1 cellular context compared by ENCODE assay signal in the genomic region with DNA sequence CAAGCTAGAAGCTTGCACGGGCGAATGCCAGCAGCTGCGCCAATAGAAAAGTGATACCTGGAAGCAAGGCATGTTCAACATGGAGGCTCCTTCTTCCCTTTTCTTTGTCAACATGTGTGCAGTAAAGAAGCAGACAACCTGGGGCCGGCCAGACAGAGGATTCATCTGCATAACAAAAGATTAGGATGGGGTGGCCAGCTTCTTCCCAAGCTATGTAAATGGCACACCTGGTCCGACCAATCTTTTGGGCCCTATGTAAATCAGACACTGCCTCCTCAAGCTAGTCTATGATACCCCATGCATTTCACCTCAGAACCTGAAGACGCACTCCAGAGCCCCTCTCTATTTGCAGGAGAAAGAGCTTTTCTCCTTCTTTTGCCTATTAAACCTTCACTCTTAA.
TF ChIP-seq lines count a peak whose summit lies in the region.

No MANE protein-coding gene starts in this region.

TF ChIP-seq in GM23338, 12 proteins besides CTCF, POLR2A, EP300 and RAD21 (continued from another document):
- TF ChIP-seq, protein P1, sequence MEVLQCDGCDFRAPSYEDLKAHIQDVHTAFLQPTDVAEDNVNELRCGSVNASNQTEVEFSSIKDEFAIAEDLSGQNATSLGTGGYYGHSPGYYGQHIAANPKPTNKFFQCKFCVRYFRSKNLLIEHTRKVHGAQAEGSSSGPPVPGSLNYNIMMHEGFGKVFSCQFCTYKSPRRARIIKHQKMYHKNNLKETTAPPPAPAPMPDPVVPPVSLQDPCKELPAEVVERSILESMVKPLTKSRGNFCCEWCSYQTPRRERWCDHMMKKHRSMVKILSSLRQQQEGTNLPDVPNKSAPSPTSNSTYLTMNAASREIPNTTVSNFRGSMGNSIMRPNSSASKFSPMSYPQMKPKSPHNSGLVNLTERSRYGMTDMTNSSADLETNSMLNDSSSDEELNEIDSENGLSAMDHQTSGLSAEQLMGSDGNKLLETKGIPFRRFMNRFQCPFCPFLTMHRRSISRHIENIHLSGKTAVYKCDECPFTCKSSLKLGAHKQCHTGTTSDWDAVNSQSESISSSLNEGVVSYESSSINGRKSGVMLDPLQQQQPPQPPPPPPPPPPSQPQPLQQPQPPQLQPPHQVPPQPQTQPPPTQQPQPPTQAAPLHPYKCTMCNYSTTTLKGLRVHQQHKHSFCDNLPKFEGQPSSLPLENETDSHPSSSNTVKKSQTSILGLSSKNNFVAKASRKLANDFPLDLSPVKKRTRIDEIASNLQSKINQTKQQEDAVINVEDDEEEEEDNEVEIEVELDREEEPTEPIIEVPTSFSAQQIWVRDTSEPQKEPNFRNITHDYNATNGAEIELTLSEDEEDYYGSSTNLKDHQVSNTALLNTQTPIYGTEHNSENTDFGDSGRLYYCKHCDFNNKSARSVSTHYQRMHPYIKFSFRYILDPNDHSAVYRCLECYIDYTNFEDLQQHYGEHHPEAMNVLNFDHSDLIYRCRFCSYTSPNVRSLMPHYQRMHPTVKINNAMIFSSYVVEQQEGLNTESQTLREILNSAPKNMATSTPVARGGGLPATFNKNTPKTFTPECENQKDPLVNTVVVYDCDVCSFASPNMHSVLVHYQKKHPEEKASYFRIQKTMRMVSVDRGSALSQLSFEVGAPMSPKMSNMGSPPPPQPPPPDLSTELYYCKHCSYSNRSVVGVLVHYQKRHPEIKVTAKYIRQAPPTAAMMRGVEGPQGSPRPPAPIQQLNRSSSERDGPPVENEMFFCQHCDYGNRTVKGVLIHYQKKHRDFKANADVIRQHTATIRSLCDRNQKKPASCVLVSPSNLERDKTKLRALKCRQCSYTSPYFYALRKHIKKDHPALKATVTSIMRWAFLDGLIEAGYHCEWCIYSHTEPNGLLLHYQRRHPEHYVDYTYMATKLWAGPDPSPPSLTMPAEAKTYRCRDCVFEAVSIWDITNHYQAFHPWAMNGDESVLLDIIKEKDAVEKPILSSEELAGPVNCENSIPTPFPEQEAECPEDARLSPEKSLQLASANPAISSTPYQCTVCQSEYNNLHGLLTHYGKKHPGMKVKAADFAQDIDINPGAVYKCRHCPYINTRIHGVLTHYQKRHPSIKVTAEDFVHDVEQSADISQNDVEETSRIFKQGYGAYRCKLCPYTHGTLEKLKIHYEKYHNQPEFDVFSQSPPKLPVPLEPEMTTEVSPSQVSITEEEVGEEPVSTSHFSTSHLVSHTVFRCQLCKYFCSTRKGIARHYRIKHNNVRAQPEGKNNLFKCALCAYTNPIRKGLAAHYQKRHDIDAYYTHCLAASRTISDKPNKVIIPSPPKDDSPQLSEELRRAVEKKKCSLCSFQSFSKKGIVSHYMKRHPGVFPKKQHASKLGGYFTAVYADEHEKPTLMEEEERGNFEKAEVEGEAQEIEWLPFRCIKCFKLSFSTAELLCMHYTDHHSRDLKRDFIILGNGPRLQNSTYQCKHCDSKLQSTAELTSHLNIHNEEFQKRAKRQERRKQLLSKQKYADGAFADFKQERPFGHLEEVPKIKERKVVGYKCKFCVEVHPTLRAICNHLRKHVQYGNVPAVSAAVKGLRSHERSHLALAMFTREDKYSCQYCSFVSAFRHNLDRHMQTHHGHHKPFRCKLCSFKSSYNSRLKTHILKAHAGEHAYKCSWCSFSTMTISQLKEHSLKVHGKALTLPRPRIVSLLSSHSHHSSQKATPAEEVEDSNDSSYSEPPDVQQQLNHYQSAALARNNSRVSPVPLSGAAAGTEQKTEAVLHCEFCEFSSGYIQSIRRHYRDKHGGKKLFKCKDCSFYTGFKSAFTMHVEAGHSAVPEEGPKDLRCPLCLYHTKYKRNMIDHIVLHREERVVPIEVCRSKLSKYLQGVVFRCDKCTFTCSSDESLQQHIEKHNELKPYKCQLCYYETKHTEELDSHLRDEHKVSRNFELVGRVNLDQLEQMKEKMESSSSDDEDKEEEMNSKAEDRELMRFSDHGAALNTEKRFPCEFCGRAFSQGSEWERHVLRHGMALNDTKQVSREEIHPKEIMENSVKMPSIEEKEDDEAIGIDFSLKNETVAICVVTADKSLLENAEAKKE (CRISPR knock-in tag; IDR thresholded peaks at IDR 0.05) = peak; percentile 63
- no peak for TF ChIP-seq ZNF114 (CRISPR knock-in tag; IDR thresholded peaks at IDR 0.05)
